ENCODE assay signal across 16 cellular contexts in genomic region chr22:44147821-44148574, GRCh38. TPM values are rescaled to one million over a fixed set of nuclear protein-coding genes. Genes with fewer than 3 reads are reported as not detected.
DNase-seq lines count a peak whose midpoint lies in the region; ATAC-seq, FAIRE-seq and TF ChIP-seq lines count a peak whose summit lies in the region.
"Had no signal": no experiment of that assay in that cellular context is flagged by ENCODE, and none has a peak within 500 bp of the region (broad histone marks: within the 10 kb centered on the region; RNA-seq: fewer than 3 reads in every experiment).

No MANE protein-coding gene starts in this region.

- no peaks in the 10 kb centered on the region for H3K36me3 Mint-ChIP-seq in nephron (ENCODE audit: low read depth)
- H3K36me3 Mint-ChIP-seq: naive thymus-derived CD8-positive, alpha-beta T cell had no signal

- H3K23ac ChIP-seq in IMR-90 (ENCODE audit: low read depth, low read length) = 0 out of 2 replicates have a peak overlapping the region, but pooled peaks have one; percentile 5

- H3K9me3 ChIP-seq in IMR-90 (ENCODE audit: control insufficient read depth, insufficient read depth, low read length) (no peaks in the 10 kb centered on the region), small intestine (ENCODE audit: control insufficient read depth, low read depth) (no peaks in the 10 kb centered on the region)

- peak overlapping the region; percentile 14 to 45 (median 31) for H3K27ac Mint-ChIP-seq in nephron
- H3K27ac Mint-ChIP-seq: activated naive CD8-positive, alpha-beta T cell treated with anti-CD3 and anti-CD28 coated beads, Interleukin-2, amount 50 U/mL, for 24 hours had no signal

- H3K27me3 ChIP-seq in IMR-90 (ENCODE audit: control insufficient read depth, insufficient read depth, low read length) (no peaks in the 10 kb centered on the region), small intestine (ENCODE audit: control insufficient read depth in 2 of 2, insufficient read depth in 2 of 2, low read length in 2 of 2) (no peaks in the 10 kb centered on the region)

- BruUV-seq in IMR-90 (replicated peaks; lab: Mats Ljungman, UMichigan) = no TSS peak

- peaks cover 7% of the 10 kb centered on the region for H3K9me1 ChIP-seq in IMR-90 (ENCODE audit: insufficient read depth, low read length)

- POLR2A ChIA-PET in IMR-90 (lab: Charles Lee; ENCODE audit: unreplicated experiment) = no interaction called here

- no peak overlapping the region for H3K4me2 ChIP-seq in IMR-90 (ENCODE audit: low read depth, low read length)

- peak overlapping the region; percentile 19 for H4K91ac ChIP-seq in IMR-90 (ENCODE audit: insufficient read depth, low read depth, low read length)

- H2BK15ac ChIP-seq in IMR-90 (ENCODE audit: low read depth, low read length) = peak overlapping the region; percentile 52; the same call in 1 of the 3 replicates

- no peak for FAIRE-seq in small intestine (lab: Jason Lieb, UNC)

- H3K4me3 Mint-ChIP-seq in nephron = peak overlapping the region in 2 of 3 experiments; percentile 36 to 37
- H3K4me3 Mint-ChIP-seq: activated naive CD8-positive, alpha-beta T cell treated with anti-CD3 and anti-CD28 coated beads, Interleukin-2, amount 50 U/mL, for 24 hours had no signal

- H3K79me1 ChIP-seq in IMR-90 (ENCODE audit: low read depth in 1 of 2, low read length in 2 of 2) = no peaks in the 10 kb centered on the region

- no peaks in the 10 kb centered on the region for H3K9me3 Mint-ChIP-seq in nephron
- H3K9me3 Mint-ChIP-seq: activated naive CD8-positive, alpha-beta T cell treated with anti-CD3 and anti-CD28 coated beads, Interleukin-2, amount 50 U/mL, for 24 hours; naive thymus-derived CD8-positive, alpha-beta T cell had no signal

- H2BK5ac ChIP-seq in IMR-90 (ENCODE audit: low read depth, low read length, poor library complexity, severe bottlenecking) = no peak overlapping the region

- H3K4ac ChIP-seq in IMR-90 (ENCODE audit: low read depth, low read length) = peak overlapping the region; percentile 52; the same call in 1 of the 2 replicates

- CTCF ChIA-PET in IMR-90 (lab: Yijun Ruan, JAX) = no interaction called here

- H3K27me3 Mint-ChIP-seq in nephron (ENCODE audit: low read depth) = peaks cover 7% of the 10 kb centered on the region

- intact Hi-C loops in IMR-90 (cut with micrococcal nuclease) = loop anchor here (10.0 kb wide), 1 partner anchor 177 kb away; no protein-coding TSS in a partner anchor

- H2BK120ac ChIP-seq in IMR-90 (ENCODE audit: low read depth, low read length) = peak overlapping the region; percentile 11

- 28% methylated on average over 6 of the region's 27 CpGs; no CpG with 5 or more reads in 1 of the 2 experiments for WGBS in IMR-90 (ENCODE audit: extremely low coverage in 2 of 2, insufficient read length in 1 of 2), 2 experiments
- 60 to 68% (median 64%) methylated on average over 27 of the region's 27 CpGs for WGBS in small intestine, 3 donors

- H2BK20ac ChIP-seq in IMR-90 (ENCODE audit: low read depth, low read length) = no peak overlapping the region

- peak overlapping the region; percentile 55 for H2AK9ac ChIP-seq in IMR-90 (replicated peaks; ENCODE audit: low read depth, low read length, poor library complexity)

- H2AK5ac ChIP-seq in IMR-90 (ENCODE audit: low read depth, low read length) = no peak overlapping the region

- H3K56ac ChIP-seq in IMR-90 (ENCODE audit: extremely low read depth, insufficient read depth, low read length) = no peak overlapping the region; the same call in 1 of the 2 replicates

- no peak for TF ChIP-seq POLR2A in IMR-90 (IDR thresholded peaks at IDR 0.05; ENCODE audit: low read depth, low read length)

- no peaks in the 10 kb centered on the region for H3K36me3 ChIP-seq in IMR-90 (ENCODE audit: control insufficient read depth, insufficient read depth, low read length)
- peaks cover 0 to 2% of the 10 kb centered on the region in 2 donors for H3K36me3 ChIP-seq in small intestine (ENCODE audit: control insufficient read depth in 2 of 2, insufficient read depth in 2 of 2, low read length in 2 of 2)

- H3K27ac ChIP-seq in IMR-90 (ENCODE audit: insufficient read depth, low read length) (peak overlapping the region; percentile 30; the same call in 1 of the 2 replicates), small intestine (ENCODE audit: low read depth in 1 of 2, low read length in 1 of 2) (no peak overlapping the region)

- peaks cover 37% of the 10 kb centered on the region for H3K4me1 Mint-ChIP-seq in nephron
- H3K4me1 Mint-ChIP-seq: activated naive CD8-positive, alpha-beta T cell treated with anti-CD3 and anti-CD28 coated beads, Interleukin-2, amount 50 U/mL, for 24 hours had no signal

- 0 out of 2 replicates have a peak overlapping the region, but pooled peaks have one; percentile 8 for H3K14ac ChIP-seq in IMR-90 (replicated peaks; ENCODE audit: low read depth, low read length)

- 0 out of 4 replicates have a peak overlapping the region, but pooled peaks of 1 of the 2 experiments have one; percentile 30 for H4K8ac ChIP-seq in IMR-90 (ENCODE audit: low read depth in 2 of 2, low read length in 2 of 2)

- H4K5ac ChIP-seq in IMR-90 (ENCODE audit: low read depth, low read length) = no peak overlapping the region; the same call in 1 of the 2 replicates

- no peak for TF ChIP-seq RAD21 in IMR-90 (IDR thresholded peaks at IDR 0.05; ENCODE audit: low read length)

- H3K4me1 ChIP-seq in IMR-90 (ENCODE audit: control insufficient read depth, insufficient read depth, low read length) (peaks cover 14% of the 10 kb centered on the region), small intestine (ENCODE audit: control insufficient read depth in 2 of 2, insufficient read depth in 1 of 2, low read depth in 1 of 2, low read length in 1 of 2) (no peaks in the 10 kb centered on the region)

- H3K18ac ChIP-seq in IMR-90 (ENCODE audit: low read depth, low read length) = no peak overlapping the region; the same call in 1 of the 2 replicates

- DNase-seq in AG08396 (ENCODE audit: low spot score) (peak; percentile 41), IMR-90 (peak; percentile 36), fibroblast of peridontal ligament (ENCODE audit: extremely low read depth) (peak; percentile 40), hepatic stellate cell (ENCODE audit: low spot score) (no peak), germinal center (ENCODE audit: low spot score) (no peak), small intestine (no peak)
- DNase-seq: activated CD8-positive, alpha-beta memory T cell treated with anti-CD3 and anti-CD28 coated beads, Interleukin-2, amount 50 U/mL, for 4 hours; activated naive CD8-positive, alpha-beta T cell treated with anti-CD3 and anti-CD28 coated beads, Interleukin-2, amount 50 U/mL, for 24 hours; GDM1; hypothalamus; naive thymus-derived CD8-positive, alpha-beta T cell; NCI-H774; SHP77 had no signal

- dilution Hi-C loops in IMR-90 (cut with HindIII; ENCODE audit: low sequenced_read_pairs, unreplicated experiment) = no loop called here

- in situ Hi-C loops in IMR-90 (cut with MboI; ENCODE audit: low sequenced_read_pairs) = no loop called here

- no peak overlapping the region for H3K4me3 ChIP-seq in IMR-90 (ENCODE audit: insufficient read depth, low read depth, low read length)
- H3K4me3 ChIP-seq in small intestine (ENCODE audit: low read depth in 1 of 2, low read length in 2 of 2) = no peak overlapping the region

- ATAC-seq in IMR-90 (ENCODE audit: low read depth) (peak; percentile 51), GM19455 (IDR thresholded peaks at IDR 0.05; ENCODE audit: unreplicated experiment) (no peak)
- ATAC-seq: activated naive CD8-positive, alpha-beta T cell treated with anti-CD3 and anti-CD28 coated beads, Interleukin-2, amount 50 U/mL, for 24 hours; naive thymus-derived CD8-positive, alpha-beta T cell had no signal

- H4K20me1 ChIP-seq in IMR-90 (ENCODE audit: insufficient read depth, low read length) = no peaks in the 10 kb centered on the region

- no peak overlapping the region for H3K9ac ChIP-seq in IMR-90 (ENCODE audit: low read depth, low read length)

- H2AFZ ChIP-seq in IMR-90 (replicated peaks; ENCODE audit: low read length, poor library complexity) = peak overlapping the region; percentile 53

- TF ChIP-seq CTCF in IMR-90 (conservative IDR thresholded peaks at IDR 0.05; ENCODE audit: low read depth, low read length) = no peak
- peak in 1 of 3 experiments; percentile 10 for TF ChIP-seq CTCF in nephron (IDR thresholded peaks at IDR 0.05; ENCODE audit: unreplicated experiment in 3 of 3)

TF ChIP-seq in IMR-90, 13 proteins besides CTCF, POLR2A, EP300 and RAD21 (continues in another document):
- TF ChIP-seq MXI1 (IDR thresholded peaks at IDR 0.05; ENCODE audit: borderline replicate concordance, low read depth, low read length) = no peak
- TF ChIP-seq ELK1 (IDR thresholded peaks at IDR 0.05; ENCODE audit: borderline replicate concordance, low read depth, low read length) = no peak
- no peak for TF ChIP-seq USF2 (IDR thresholded peaks at IDR 0.05; ENCODE audit: low read depth, low read length)
- TF ChIP-seq CHD1 (IDR thresholded peaks at IDR 0.05; ENCODE audit: low read depth, low read length) = no peak
- TF ChIP-seq RFX5 (IDR thresholded peaks at IDR 0.05; ENCODE audit: low read depth, low read length) = no peak
- no peak for TF ChIP-seq SMC3 (IDR thresholded peaks at IDR 0.05; ENCODE audit: low read depth, low read length)
- no peak for TF ChIP-seq BHLHE40 (IDR thresholded peaks at IDR 0.05; ENCODE audit: low read depth, low read length)
- no peak for TF ChIP-seq FOS (IDR thresholded peaks at IDR 0.05; ENCODE audit: low read depth, low read length)
- TF ChIP-seq MAZ (IDR thresholded peaks at IDR 0.05; ENCODE audit: borderline replicate concordance, low read depth, low read length) = no peak
- TF ChIP-seq MAFK (IDR thresholded peaks at IDR 0.05; ENCODE audit: low read depth, low read length) = no peak

RNA-seq across cellular contexts. Expression of gene PARVG, which starts 32.7 kb away (rescaled TPM):
- total RNA-seq in IMR-90 (2012; rRNA removed) = not detected in 2 replicates
- not detected in 2 replicates for polyA plus RNA-seq in IMR-90 (2012; rRNA removed)
- not detected in 2 replicates for polyA plus RNA-seq in IMR-90 (2012; cell fraction: cytosol; rRNA removed)
- polyA plus RNA-seq in IMR-90 (2012; cell fraction: nucleus; rRNA removed; ENCODE audit: low replicate concordance) = 0.06 and 0.11 TPM in 2 replicates
- 1 to 10 TPM; 1.1 to 7.0 (median 5.7) TPM for polyA plus RNA-seq in small intestine
- polyA plus RNA-seq: BJ had no signal

Comparison
In these comparisons a context has a peak if more than half of its experiments do, and no peak if none do; other contexts are left out.
1. DNase-seq: peak in AG08396 (single experiment), IMR-90 (single experiment) and fibroblast of peridontal ligament (single experiment); none in hepatic stellate cell (single experiment), germinal center (single experiment) and small intestine (single experiment).